ENCODE assay signal across 1 cellular context in genomic region chr1:241208910-241209414, GRCh38.
TF ChIP-seq lines count a peak whose summit lies in the region.

No MANE protein-coding gene starts in this region.

TF ChIP-seq in SK-N-SH, 30 proteins besides CTCF, POLR2A, EP300 and RAD21 (continued from another document):
- TF ChIP-seq PBX3 (IDR thresholded peaks at IDR 0.05) = no peak
- no peak for TF ChIP-seq MAX (IDR thresholded peaks at IDR 0.05; ENCODE audit: low read depth)
- TF ChIP-seq USF2 (IDR thresholded peaks at IDR 0.05; ENCODE audit: borderline replicate concordance, low read depth, low read length) = no peak
- TF ChIP-seq RCOR1 (IDR thresholded peaks at IDR 0.05; ENCODE audit: low read length) = peak; percentile 89
- TF ChIP-seq GABPA (IDR thresholded peaks at IDR 0.05; ENCODE audit: low read depth) = no peak
- no peak for TF ChIP-seq MXI1 (IDR thresholded peaks at IDR 0.05; ENCODE audit: low read depth, low read length)
- no peak for TF ChIP-seq IRF3 (IDR thresholded peaks at IDR 0.05; ENCODE audit: low read depth, low read length)
- TF ChIP-seq NRF1 (IDR thresholded peaks at IDR 0.05; ENCODE audit: low read depth, low read length) = no peak
- TF ChIP-seq TCF12 (IDR thresholded peaks at IDR 0.05) = no peak
- TF ChIP-seq EZH2phosphoT487 (IDR thresholded peaks at IDR 0.05; ENCODE audit: borderline replicate concordance, low read depth) = no peak
- TF ChIP-seq YY1 (IDR thresholded peaks at IDR 0.05; ENCODE audit: low read depth) = no peak
